In the genomic region with DNA sequence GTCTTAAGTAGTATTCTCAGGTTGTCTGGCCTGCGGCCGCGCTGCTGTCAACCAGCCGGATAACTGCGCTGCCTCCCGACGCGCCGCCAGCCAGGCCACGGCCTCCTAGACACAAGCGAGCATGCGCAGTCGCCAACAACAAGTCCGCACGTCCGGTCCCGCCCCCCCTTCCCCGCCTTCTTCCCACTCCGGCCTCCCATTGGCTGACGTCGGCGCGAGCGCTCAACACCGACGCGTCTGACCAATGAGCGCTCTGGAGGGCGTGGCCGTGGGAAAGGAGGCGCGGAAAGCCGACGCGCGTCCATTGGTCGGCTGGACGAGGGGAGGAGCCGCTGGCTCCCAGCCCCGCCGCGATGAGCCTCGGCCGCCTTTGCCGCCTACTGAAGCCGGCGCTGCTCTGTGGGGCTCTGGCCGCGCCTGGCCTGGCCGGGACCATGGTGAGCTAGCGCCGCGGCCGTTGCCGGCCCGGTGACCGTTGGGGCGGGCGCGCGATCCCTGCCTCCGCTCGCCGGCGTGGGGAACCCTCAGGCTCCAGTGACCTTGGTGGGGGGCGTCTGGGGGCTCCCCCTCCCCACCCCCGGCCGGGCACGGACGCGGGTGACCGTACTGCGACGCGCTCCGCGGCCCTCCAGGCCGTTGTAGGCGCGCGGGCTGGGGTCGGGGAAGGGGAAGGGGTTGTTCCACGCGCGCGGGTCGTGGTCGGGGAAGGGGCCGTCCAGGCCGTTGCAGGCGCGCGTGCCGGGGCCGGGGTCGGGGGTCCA, we compare ENCODE assay signal across 8 cellular contexts. TPM values are rescaled to one million over a fixed set of nuclear protein-coding genes. Genes with fewer than 3 reads are reported as not detected.
A peak's percentile ranks its signal among the peaks of the same experiment; 100 is the strongest.
DNase-seq lines count a peak whose midpoint lies in the region; ATAC-seq, FAIRE-seq and TF ChIP-seq lines count a peak whose summit lies in the region.

A gene with protein sequence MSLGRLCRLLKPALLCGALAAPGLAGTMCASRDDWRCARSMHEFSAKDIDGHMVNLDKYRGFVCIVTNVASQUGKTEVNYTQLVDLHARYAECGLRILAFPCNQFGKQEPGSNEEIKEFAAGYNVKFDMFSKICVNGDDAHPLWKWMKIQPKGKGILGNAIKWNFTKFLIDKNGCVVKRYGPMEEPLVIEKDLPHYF (plus strand): TSS at position 304 of the 761 bp plus-strand sequence. CDS start 50 bp downstream, at position 354.

- peak; percentile 9 for FAIRE-seq in keratinocyte (lab: Jason Lieb, UNC)

- peaks cover 2% of the 10 kb centered on the region for H3K9me3 ChIP-seq in keratinocyte (ENCODE audit: control insufficient read depth, low read depth, low read length)

- peak within 1 kb of the TSS; percentile 62 to 73 (median 72) for H3K4me3 ChIP-seq in keratinocyte (ENCODE audit: control insufficient read depth in 2 of 3, extremely low read depth in 1 of 3, insufficient read depth in 2 of 3, low read depth in 1 of 3, low read length in 3 of 3)

- no peaks in the 10 kb centered on the region for H3K9me1 ChIP-seq in keratinocyte (ENCODE audit: control insufficient read depth, extremely low read depth, insufficient read depth, low read length)

- peaks cover 2% of the 10 kb centered on the region for H3K79me2 ChIP-seq in keratinocyte (ENCODE audit: control insufficient read depth, insufficient read depth, low read length)

- peaks cover 6 to 8% of the 10 kb centered on the region in 2 experiments for H3K36me3 ChIP-seq in keratinocyte (ENCODE audit: control insufficient read depth in 2 of 2, extremely low read depth in 1 of 2, insufficient read depth in 2 of 2, low read length in 2 of 2)

- H4K20me1 ChIP-seq in keratinocyte (ENCODE audit: control insufficient read depth, extremely low read depth, insufficient read depth, low read length) = no peaks in the 10 kb centered on the region

- H3K9ac ChIP-seq in keratinocyte (ENCODE audit: control insufficient read depth, extremely low read depth, insufficient read depth, low read length) = peak within 1 kb of the TSS; percentile 81

- H3K27ac ChIP-seq in keratinocyte (ENCODE audit: control insufficient read depth, insufficient read depth, low read length) = peak within 1 kb of the TSS; percentile 91

- peak within 1 kb of the TSS; percentile 81 for H3K4me2 ChIP-seq in keratinocyte (ENCODE audit: control insufficient read depth, extremely low read depth, insufficient read depth, low read depth, low read length)

- peaks cover 31% of the 10 kb centered on the region for H3K4me1 ChIP-seq in keratinocyte (ENCODE audit: control insufficient read depth, extremely low read depth, insufficient read depth, low read length)

- H3K27me3 ChIP-seq in keratinocyte (ENCODE audit: control insufficient read depth, extremely low read depth, insufficient read depth, low read length) = no peaks in the 10 kb centered on the region

- peak; percentile 73 for ATAC-seq in GM19035 (IDR thresholded peaks at IDR 0.05; ENCODE audit: unreplicated experiment)
- peak; percentile 76 for ATAC-seq in HG03354 (IDR thresholded peaks at IDR 0.05; ENCODE audit: poor library complexity, severe bottlenecking, unreplicated experiment)

- no peak within 1 kb of the TSS for H2AFZ ChIP-seq in keratinocyte (ENCODE audit: control insufficient read depth, low read length)

- DNase-seq in AG09319 (ENCODE audit: extremely low read depth, low read depth) (peak; percentile 99), NCI-H460 (ENCODE audit: extremely low read depth, low read depth) (peak; percentile 98), cerebellar nuclear complex (lab: John Stamatoyannopoulos, UW) (peak; percentile 89 to 96), keratinocyte (ENCODE audit: low read depth, low spot score) (peak; percentile 97)
- peak; percentile 95 for DNase-seq in activated CD4-positive, CD25-positive, alpha-beta regulatory T cell treated with anti-CD3 and anti-CD28 coated beads, Interleukin-2, amount 50 U/mL, for 72 hours
- DNase-seq in stimulated activated CD4-positive, alpha-beta T cell treated with anti-CD3 and anti-CD28 coated beads, Interleukin-15, amount 100 ng/mL, for 1 hour (ENCODE audit: low read depth in 1 of 2, low spot score in 1 of 2) = peak; percentile 97

- TF ChIP-seq CTCF in AG09319 (IDR thresholded peaks at IDR 0.05; ENCODE audit: low read depth, low read length) (no peak), keratinocyte (optimal IDR thresholded peaks at IDR 0.05 in 1 of 3, IDR thresholded peaks at IDR 0.05 in 1 of 3, conservative IDR thresholded peaks at IDR 0.05 in 1 of 3; ENCODE audit: extremely low read depth in 1 of 3, insufficient read depth in 2 of 3, low read length in 3 of 3) (no peak)

- dilution Hi-C loops in keratinocyte (cut with MboI; ENCODE audit: extremely low pct_ligation_motif_present, low sequenced_read_pairs) = no loop called here

RNA-seq across cellular contexts. Expression of the gene that starts here (rescaled TPM):
- total RNA-seq in NCI-H460 (2014; rRNA removed; shearing (Covaris generic)) = 219 and 260 TPM in 2 replicates
- polyA plus RNA-seq in NCI-H460 (2014; cell fraction: nucleus; rRNA removed) = 210 and 380 TPM in 2 replicates
- 193 to 279 TPM (median 243 TPM) in 3 replicates for polyA plus RNA-seq in keratinocyte
- polyA plus RNA-seq in keratinocyte (2011; ENCODE audit: low read depth) = 60.6 TPM
- 222 and 463 TPM in 2 replicates for polyA plus RNA-seq in keratinocyte (2011; cell fraction: cytosol; rRNA removed)
- polyA plus RNA-seq in keratinocyte (2011; cell fraction: nucleus; rRNA removed) = 106 and 126 TPM in 2 replicates
- 311 and 442 TPM in 2 replicates for polyA plus RNA-seq in keratinocyte (2012; ENCODE audit: low replicate concordance)
- polyA minus RNA-seq in keratinocyte = 86.1 to 197 TPM (median 110 TPM) in 3 replicates
- polyA minus RNA-seq in keratinocyte (2011; cell fraction: cytosol; rRNA and poly(A)+ RNA removed) = 240 TPM
- 33.0 and 50.3 TPM in 2 replicates for polyA minus RNA-seq in keratinocyte (2011; cell fraction: nucleus; rRNA and poly(A)+ RNA removed)

Comparison
In these comparisons a context has a peak if more than half of its experiments do, and no peak if none do; other contexts are left out.
1. Peak in every context shown above with its lines: DNase-seq, ATAC-seq, H3K4me3 ChIP-seq and H3K27ac ChIP-seq.